ENCODE assay signal across 11 cellular contexts in the genomic region with DNA sequence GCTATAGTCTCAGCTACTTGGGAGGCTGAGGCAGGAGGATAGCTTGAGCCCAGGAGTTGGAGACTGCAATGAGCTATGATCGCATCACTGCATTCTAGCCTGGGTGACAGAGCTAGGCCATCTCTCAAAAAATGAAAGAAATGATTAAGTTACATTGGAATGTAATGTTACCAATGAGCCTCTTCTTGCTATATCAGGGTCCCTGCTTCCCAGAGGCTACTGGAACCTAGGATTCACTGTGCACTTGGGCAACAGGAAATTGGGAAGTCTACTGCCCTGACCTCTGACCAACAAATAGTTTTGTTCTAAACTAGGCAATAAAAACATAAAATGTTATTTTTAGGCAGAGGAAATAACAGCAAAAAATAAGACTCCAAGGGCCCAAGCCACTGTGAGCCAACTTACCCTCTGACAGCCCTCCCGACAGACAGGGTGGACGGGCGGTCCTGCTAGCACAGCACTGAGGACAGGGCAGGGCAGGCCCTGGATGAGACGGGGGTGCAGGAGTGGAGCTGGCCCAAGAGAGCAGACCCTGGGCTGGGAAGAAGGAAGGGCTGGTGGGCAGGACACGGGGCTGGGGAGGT. TPM values are rescaled to one million over a fixed set of nuclear protein-coding genes. Genes with fewer than 3 reads are reported as not detected.
A peak's percentile ranks its signal among the peaks of the same experiment; 100 is the strongest.
DNase-seq lines count a peak whose midpoint lies in the region; ATAC-seq and TF ChIP-seq lines count a peak whose summit lies in the region.
"Had no signal": no experiment of that assay in that cellular context is flagged by ENCODE, and none has a peak within 500 bp of the region (broad histone marks: within the 10 kb centered on the region; RNA-seq: fewer than 3 reads in every experiment).

No MANE protein-coding gene starts in this region.

- H3K36me3 Mint-ChIP-seq in CD8-positive, alpha-beta memory T cell = peaks cover 4 to 12% (median 6%) of the 10 kb centered on the region in 3 donors

- H3K27me3 ChIP-seq in CD8-positive, alpha-beta memory T cell (ENCODE audit: insufficient read depth, low read length, poor library complexity, severe bottlenecking) = no peaks in the 10 kb centered on the region
- H3K27me3 ChIP-seq in PC-9 (ENCODE audit: insufficient read depth, low read depth) = no peaks in the 10 kb centered on the region
- no peaks in the 10 kb centered on the region for H3K27me3 ChIP-seq in rectal smooth muscle tissue (ENCODE audit: control insufficient read depth, insufficient read depth, low read length)

- no peak overlapping the region for H3K4me3 Mint-ChIP-seq in CD8-positive, alpha-beta memory T cell

- H3F3A ChIP-seq in PC-9 (ENCODE audit: insufficient read depth, low read depth) = peaks cover 12% of the 10 kb centered on the region

- intact Hi-C loops in PC-9 (cut with micrococcal nuclease; ENCODE audit: unreplicated experiment) = no loop called here

- BruUV-seq in PC-9 (replicated peaks; lab: Mats Ljungman, UMichigan) = no TSS peak

- DNase-seq in CD8-positive, alpha-beta memory T cell = no peak
- DNase-seq in PC-9 = peak in 1 of 2 experiments; percentile 50
- DNase-seq in fibroblast of pulmonary artery (ENCODE audit: low read depth) = peak; percentile 77
- no peak for DNase-seq in iPS-NIHi7 (ENCODE audit: extremely low spot score)
- DNase-seq in D341Med (ENCODE audit: low spot score) = no peak
- no peak for DNase-seq in T-helper 9 cell
- DNase-seq: central memory CD4-positive, alpha-beta T cell; left cardiac atrium; NCI-H2227 treated with DMSO at 0.1 percent for 48 hours had no signal

- no peak overlapping the region for H3K27ac ChIP-seq in CD8-positive, alpha-beta memory T cell (ENCODE audit: low read depth, low read length)
- no peak overlapping the region for H3K27ac ChIP-seq in PC-9
- H3K27ac ChIP-seq in rectal smooth muscle tissue (ENCODE audit: low read depth, low read length) = peak overlapping the region; percentile 79

- peaks cover 63 to 88% (median 85%) of the 10 kb centered on the region in 3 donors for H3K4me1 Mint-ChIP-seq in CD8-positive, alpha-beta memory T cell

- no peaks in the 10 kb centered on the region for H3K9me3 ChIP-seq in CD8-positive, alpha-beta memory T cell (ENCODE audit: low read length)
- no peaks in the 10 kb centered on the region for H3K9me3 ChIP-seq in PC-9 (ENCODE audit: insufficient read depth, low read depth)

- H3K9ac ChIP-seq in rectal smooth muscle tissue (ENCODE audit: low read length) = no peak overlapping the region

- 0 out of 2 replicates have a peak overlapping the region, but pooled peaks have one; percentile 2 for H3K4me2 ChIP-seq in PC-9

- no peaks in the 10 kb centered on the region for H3K36me3 ChIP-seq in CD8-positive, alpha-beta memory T cell (ENCODE audit: insufficient read depth, low read length)
- H3K36me3 ChIP-seq in PC-9 (ENCODE audit: low read depth) (no peaks in the 10 kb centered on the region), rectal smooth muscle tissue (ENCODE audit: control insufficient read depth, insufficient read depth, low read length) (no peaks in the 10 kb centered on the region)

- POLR2A ChIA-PET in CD8-positive, alpha-beta memory T cell (lab: Charles Lee) = no interaction called here
- POLR2A ChIA-PET in PC-9 (lab: Charles Lee; ENCODE audit: unreplicated experiment) = interaction anchor here (0.7 kb wide), 1 partner anchor 86 kb away, joined by 8 read pairs; no protein-coding TSS in a partner anchor

- H3K4me3 ChIP-seq in CD8-positive, alpha-beta memory T cell (ENCODE audit: low read length) = no peak overlapping the region
- H3K4me3 ChIP-seq in PC-9 = no peak overlapping the region
- no peak overlapping the region for H3K4me3 ChIP-seq in fibroblast of pulmonary artery (replicated peaks; ENCODE audit: low read depth, low read length)
- no peak overlapping the region for H3K4me3 ChIP-seq in rectal smooth muscle tissue (ENCODE audit: low read length)

- CTCF ChIA-PET in CD8-positive, alpha-beta memory T cell (lab: Charles Lee) = interaction anchor here (1.2 to 1.4 kb wide), 3 partner anchors 27 to 127 kb away, joined by 3 to 7 read pairs (median 4); partner anchors contain the start of gene NSMCE1
- CTCF ChIA-PET in PC-9 (lab: Charles Lee) = no interaction called here

- H3K4me1 ChIP-seq in CD8-positive, alpha-beta memory T cell (ENCODE audit: insufficient read depth, low read length) = peaks cover 61% of the 10 kb centered on the region
- peaks cover 33% of the 10 kb centered on the region for H3K4me1 ChIP-seq in PC-9 (replicated peaks; ENCODE audit: insufficient read depth)
- H3K4me1 ChIP-seq in rectal smooth muscle tissue (ENCODE audit: control insufficient read depth, insufficient read depth, low read length) = peaks cover 28% of the 10 kb centered on the region

- TF ChIP-seq CTCF in PC-9 (conservative IDR thresholded peaks at IDR 0.05) (no peak), fibroblast of pulmonary artery (IDR thresholded peaks at IDR 0.05; ENCODE audit: low read length, missing control alignments) (no peak)

- no peak for ATAC-seq in GM19351 (IDR thresholded peaks at IDR 0.05; ENCODE audit: unreplicated experiment)

- H2AFZ ChIP-seq in PC-9 = no peak overlapping the region

- no peaks in the 10 kb centered on the region for H3K9me2 ChIP-seq in PC-9 (ENCODE audit: insufficient read depth)

- H3K79me2 ChIP-seq in PC-9 (ENCODE audit: low read depth) = peaks cover 25% of the 10 kb centered on the region

- H3K27ac Mint-ChIP-seq in CD8-positive, alpha-beta memory T cell = peak overlapping the region in 5 of 8 donors; percentile 11 to 100 (median 72)

- no peaks in the 10 kb centered on the region for H4K20me1 ChIP-seq in PC-9 (ENCODE audit: insufficient read depth)

- peaks cover 0 to 3% of the 10 kb centered on the region in 2 donors for H3K27me3 Mint-ChIP-seq in CD8-positive, alpha-beta memory T cell

- no peaks in the 10 kb centered on the region for H3K9me3 Mint-ChIP-seq in CD8-positive, alpha-beta memory T cell

RNA-seq across cellular contexts. Expression of gene NSMCE1, which starts 27.5 kb away (rescaled TPM):
- total RNA-seq in CD8-positive, alpha-beta memory T cell = 100 to 1,000 TPM; 103 to 114 TPM
- polyA plus RNA-seq in CD8-positive, alpha-beta memory T cell = 132 TPM
- total RNA-seq in PC-9 (2021) = 114 and 121 TPM in 2 replicates

RNA-seq across cellular contexts. Expression of gene KDM8, which starts 37.7 kb away (rescaled TPM):
- total RNA-seq in CD8-positive, alpha-beta memory T cell = 10 to 100 TPM in 1 of 2 experiments, 1 to 10 TPM in 1; 9.1 to 10.8 TPM
- 5.6 TPM for polyA plus RNA-seq in CD8-positive, alpha-beta memory T cell
- 5.1 and 7.2 TPM in 2 replicates for total RNA-seq in PC-9 (2021)
